ENCODE assay signal across 7 cellular contexts in the genomic region with DNA sequence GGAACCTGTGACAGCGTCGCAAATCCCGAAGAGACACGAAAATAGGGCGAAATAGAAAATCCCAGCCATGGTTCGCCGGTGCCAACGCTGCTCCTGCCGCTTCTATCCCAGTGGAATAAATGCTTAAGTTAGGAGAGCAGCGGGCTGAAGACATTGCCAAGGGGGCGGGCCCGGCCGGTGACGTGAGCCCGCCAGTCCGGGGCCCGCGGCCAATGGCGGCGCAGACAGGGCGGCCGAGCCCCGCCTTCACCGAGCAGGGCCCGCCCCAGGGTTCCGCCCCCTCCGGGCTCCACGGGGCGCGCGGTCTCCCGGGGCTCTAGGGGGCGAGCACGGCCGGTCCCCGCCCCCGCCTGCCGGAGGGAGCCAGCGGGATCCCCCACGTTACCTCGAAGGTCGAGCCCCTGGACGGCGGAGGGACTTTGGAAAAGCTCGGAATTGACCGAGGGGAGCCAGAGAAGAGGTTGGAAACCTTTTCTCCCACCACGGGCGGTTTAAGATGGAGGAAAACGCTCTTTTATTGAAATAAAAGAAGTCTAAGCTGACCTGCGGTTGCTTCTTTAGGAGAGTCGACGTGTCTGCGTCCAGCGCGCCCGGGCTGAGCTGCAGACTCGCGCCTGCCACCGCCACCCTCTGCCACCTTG. TPM values are rescaled to one million over a fixed set of nuclear protein-coding genes. Genes with fewer than 3 reads are reported as not detected.
DNase-seq lines count a peak whose midpoint lies in the region; ATAC-seq, FAIRE-seq and TF ChIP-seq lines count a peak whose summit lies in the region.

EPHA4 (minus strand) TSS at position 125 of the 641 bp plus-strand sequence; CDS start at position 69, 56 bp downstream.

- intact Hi-C loops in kidney (cut with DNase I) = loop anchor here (10.0 kb wide), 2 partner anchors 887 to 1837 kb away; no protein-coding TSS in a partner anchor

- no peaks in the 10 kb centered on the region for H3K36me3 Mint-ChIP-seq in chondrocyte (ENCODE audit: low read depth)

- no peaks in the 10 kb centered on the region for H3K36me3 ChIP-seq in kidney (ENCODE audit: control insufficient read depth in 1 of 2, insufficient read depth in 2 of 2, low read length in 2 of 2)

- peak within 1 kb of the TSS; percentile 92 for H3K4me3 Mint-ChIP-seq in chondrocyte (ENCODE audit: unreplicated experiment)

- TF ChIP-seq CTCF in chondrocyte (IDR thresholded peaks at IDR 0.05) (peak; percentile 61), kidney (IDR thresholded peaks at IDR 0.05; ENCODE audit: borderline replicate concordance, extremely low read depth, insufficient read depth) (no peak)

- peaks cover 37% of the 10 kb centered on the region for H3K4me1 Mint-ChIP-seq in chondrocyte (ENCODE audit: low read depth)

- peaks cover 21% of the 10 kb centered on the region for H3K27me3 Mint-ChIP-seq in chondrocyte (ENCODE audit: low read depth)

- no peak for FAIRE-seq in kidney (lab: Jason Lieb, UNC)

- H3K9ac ChIP-seq in kidney (ENCODE audit: low read length in 2 of 2) = peak within 1 kb of the TSS; percentile 73 to 74

- ATAC-seq in GM18858 (IDR thresholded peaks at IDR 0.05; ENCODE audit: unreplicated experiment) (peak; percentile 86), HG03039 (IDR thresholded peaks at IDR 0.05; ENCODE audit: unreplicated experiment) (peak; percentile 93)

- H3K27ac Mint-ChIP-seq in chondrocyte (ENCODE audit: unreplicated experiment) = peak within 1 kb of the TSS; percentile 93

- no peaks in the 10 kb centered on the region for H3K9me3 ChIP-seq in kidney (ENCODE audit: control insufficient read depth in 1 of 2, low read length in 2 of 2)

- H3K9me3 Mint-ChIP-seq in chondrocyte (ENCODE audit: low read depth) = no peaks in the 10 kb centered on the region

- DNase-seq in NCI-H2196 treated with DMSO at 0.1 percent for 48 hours (lab: John Stamatoyannopoulos, UW; ENCODE audit: unreplicated experiment) (peak; percentile 83), chondrocyte (ENCODE audit: low spot score) (no peak), kidney (peak; percentile 95)
- peak; percentile 69 to 75 for DNase-seq in activated CD4-positive, alpha-beta T cell treated with anti-CD3 and anti-CD28 coated beads for 24 hours (ENCODE audit: low read depth in 2 of 2)
- peak; percentile 54 to 75 (median 69) for DNase-seq in stimulated activated CD4-positive, alpha-beta T cell treated with anti-CD3 and anti-CD28 coated beads, Interleukin-12 subunit alpha, Interleukin-12 subunit beta, amount 100 ng/mL, for 48 hours (ENCODE audit: low read depth in 2 of 3, low spot score in 1 of 3)

- H3K27ac ChIP-seq in kidney (ENCODE audit: low read depth in 2 of 2, low read length in 2 of 2) = peak within 1 kb of the TSS; percentile 78

- peak within 1 kb of the TSS; percentile 80 for H3K4me3 ChIP-seq in kidney (ENCODE audit: low read length in 2 of 2)

- peaks cover 4 to 13% of the 10 kb centered on the region in 2 donors for H3K4me1 ChIP-seq in kidney (ENCODE audit: control insufficient read depth in 1 of 2, insufficient read depth in 1 of 2, low read depth in 1 of 2, low read length in 2 of 2)

RNA-seq across cellular contexts. Expression of gene EPHA4, which starts in this region (rescaled TPM):
- total RNA-seq in chondrocyte (3.9 to 6.8 TPM (median 5.5 TPM) in 3 replicates), kidney (38.0 TPM)
- polyA plus RNA-seq in kidney (ENCODE audit: insufficient read depth, low read depth, low replicate concordance) = 4.8 TPM
